1 cellular context compared by ENCODE assay signal in genomic region chr9:130931508-130932150, GRCh38.
TF ChIP-seq lines count a peak whose summit lies in the region.

No MANE protein-coding gene starts in this region.

TF ChIP-seq in GM12878, 131 proteins besides CTCF, POLR2A, EP300 and RAD21 (continued from another document and continues in another):
- no peak for TF ChIP-seq REST (IDR thresholded peaks at IDR 0.05; ENCODE audit: low read depth, low read length)
- TF ChIP-seq ZSCAN29 (IDR thresholded peaks at IDR 0.05), result no peak
- no peak for TF ChIP-seq FOS (IDR thresholded peaks at IDR 0.05; ENCODE audit: borderline replicate concordance, extremely low read depth, insufficient read length)
- no peak for TF ChIP-seq MYB (IDR thresholded peaks at IDR 0.05; ENCODE audit: borderline replicate concordance, low read depth, low read length)
- TF ChIP-seq RBBP5 (conservative IDR thresholded peaks at IDR 0.05), result no peak
- TF ChIP-seq ZNF207 (IDR thresholded peaks at IDR 0.05; ENCODE audit: borderline replicate concordance), result no peak
- no peak for TF ChIP-seq BRCA1 (IDR thresholded peaks at IDR 0.05; ENCODE audit: low read depth, low read length)
- TF ChIP-seq, protein P1, sequence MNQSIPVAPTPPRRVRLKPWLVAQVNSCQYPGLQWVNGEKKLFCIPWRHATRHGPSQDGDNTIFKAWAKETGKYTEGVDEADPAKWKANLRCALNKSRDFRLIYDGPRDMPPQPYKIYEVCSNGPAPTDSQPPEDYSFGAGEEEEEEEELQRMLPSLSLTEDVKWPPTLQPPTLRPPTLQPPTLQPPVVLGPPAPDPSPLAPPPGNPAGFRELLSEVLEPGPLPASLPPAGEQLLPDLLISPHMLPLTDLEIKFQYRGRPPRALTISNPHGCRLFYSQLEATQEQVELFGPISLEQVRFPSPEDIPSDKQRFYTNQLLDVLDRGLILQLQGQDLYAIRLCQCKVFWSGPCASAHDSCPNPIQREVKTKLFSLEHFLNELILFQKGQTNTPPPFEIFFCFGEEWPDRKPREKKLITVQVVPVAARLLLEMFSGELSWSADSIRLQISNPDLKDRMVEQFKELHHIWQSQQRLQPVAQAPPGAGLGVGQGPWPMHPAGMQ (IDR thresholded peaks at IDR 0.05; ENCODE audit: borderline replicate concordance), result no peak
- no peak for TF ChIP-seq SRF (IDR thresholded peaks at IDR 0.05; ENCODE audit: low read depth in 2 of 2, low read length in 2 of 2)
- 0 out of 2 replicates have a peak, but pooled peaks have one; percentile 26 for TF ChIP-seq NFIC (IDR thresholded peaks at IDR 0.05; ENCODE audit: low read depth, low read length)
- TF ChIP-seq, protein P2, sequence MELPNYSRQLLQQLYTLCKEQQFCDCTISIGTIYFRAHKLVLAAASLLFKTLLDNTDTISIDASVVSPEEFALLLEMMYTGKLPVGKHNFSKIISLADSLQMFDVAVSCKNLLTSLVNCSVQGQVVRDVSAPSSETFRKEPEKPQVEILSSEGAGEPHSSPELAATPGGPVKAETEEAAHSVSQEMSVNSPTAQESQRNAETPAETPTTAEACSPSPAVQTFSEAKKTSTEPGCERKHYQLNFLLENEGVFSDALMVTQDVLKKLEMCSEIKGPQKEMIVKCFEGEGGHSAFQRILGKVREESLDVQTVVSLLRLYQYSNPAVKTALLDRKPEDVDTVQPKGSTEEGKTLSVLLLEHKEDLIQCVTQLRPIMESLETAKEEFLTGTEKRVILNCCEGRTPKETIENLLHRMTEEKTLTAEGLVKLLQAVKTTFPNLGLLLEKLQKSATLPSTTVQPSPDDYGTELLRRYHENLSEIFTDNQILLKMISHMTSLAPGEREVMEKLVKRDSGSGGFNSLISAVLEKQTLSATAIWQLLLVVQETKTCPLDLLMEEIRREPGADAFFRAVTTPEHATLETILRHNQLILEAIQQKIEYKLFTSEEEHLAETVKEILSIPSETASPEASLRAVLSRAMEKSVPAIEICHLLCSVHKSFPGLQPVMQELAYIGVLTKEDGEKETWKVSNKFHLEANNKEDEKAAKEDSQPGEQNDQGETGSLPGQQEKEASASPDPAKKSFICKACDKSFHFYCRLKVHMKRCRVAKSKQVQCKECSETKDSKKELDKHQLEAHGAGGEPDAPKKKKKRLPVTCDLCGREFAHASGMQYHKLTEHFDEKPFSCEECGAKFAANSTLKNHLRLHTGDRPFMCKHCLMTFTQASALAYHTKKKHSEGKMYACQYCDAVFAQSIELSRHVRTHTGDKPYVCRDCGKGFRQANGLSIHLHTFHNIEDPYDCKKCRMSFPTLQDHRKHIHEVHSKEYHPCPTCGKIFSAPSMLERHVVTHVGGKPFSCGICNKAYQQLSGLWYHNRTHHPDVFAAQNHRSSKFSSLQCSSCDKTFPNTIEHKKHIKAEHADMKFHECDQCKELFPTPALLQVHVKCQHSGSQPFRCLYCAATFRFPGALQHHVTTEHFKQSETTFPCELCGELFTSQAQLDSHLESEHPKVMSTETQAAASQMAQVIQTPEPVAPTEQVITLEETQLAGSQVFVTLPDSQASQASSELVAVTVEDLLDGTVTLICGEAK (IDR thresholded peaks at IDR 0.05; ENCODE audit: borderline replicate concordance), result no peak
- peak; percentile 77 to 81 for TF ChIP-seq IKZF2 (IDR thresholded peaks at IDR 0.05)
- TF ChIP-seq MEF2B (IDR thresholded peaks at IDR 0.05; ENCODE audit: partially characterized antibody, poor library complexity, severe bottlenecking), result peak; percentile 85
- no peak for TF ChIP-seq FOXM1 (IDR thresholded peaks at IDR 0.05; ENCODE audit: low read depth, low read length)
- TF ChIP-seq BCLAF1 (IDR thresholded peaks at IDR 0.05), result no peak
- TF ChIP-seq FOXK2 (IDR thresholded peaks at IDR 0.05), result no peak
- peak; percentile 26; the same call in 1 of the 2 replicates for TF ChIP-seq BACH1 (IDR thresholded peaks at IDR 0.05; ENCODE audit: borderline replicate concordance)
- TF ChIP-seq ATF3 (IDR thresholded peaks at IDR 0.05; ENCODE audit: borderline replicate concordance, extremely low read depth, low read depth, low read length), result no peak
- no peak for TF ChIP-seq CBX3 (IDR thresholded peaks at IDR 0.05; ENCODE audit: borderline replicate concordance, low read depth)
- TF ChIP-seq MYC (IDR thresholded peaks at IDR 0.05; ENCODE audit: insufficient read depth, insufficient read length, insufficient replicate concordance, low read length, severe bottlenecking), result no peak
- TF ChIP-seq ZNF217 (IDR thresholded peaks at IDR 0.05), result peak; percentile 60; the same call in 1 of the 2 replicates
- TF ChIP-seq RUNX3 (IDR thresholded peaks at IDR 0.05; ENCODE audit: low read length), result peak; percentile 81
- peak; percentile 46; the same call in 1 of the 2 replicates for TF ChIP-seq ATF7 (IDR thresholded peaks at IDR 0.05; ENCODE audit: low read depth)
- peak; percentile 55; the same call in 1 of the 2 replicates for TF ChIP-seq ZNF384 (IDR thresholded peaks at IDR 0.05; ENCODE audit: borderline replicate concordance, low read depth, low read length)
- no peak for TF ChIP-seq RELA (IDR thresholded peaks at IDR 0.05; ENCODE audit: borderline replicate concordance, partially characterized antibody)
- TF ChIP-seq HDAC6 (IDR thresholded peaks at IDR 0.05; ENCODE audit: unreplicated experiment), result no peak
- TF ChIP-seq SMARCA5 (IDR thresholded peaks at IDR 0.05), result peak; percentile 98
- TF ChIP-seq EGR1 (IDR thresholded peaks at IDR 0.05; ENCODE audit: borderline replicate concordance in 1 of 2, low read depth in 2 of 2, low read length in 2 of 2), result no peak
- no peak for TF ChIP-seq HSF1 (IDR thresholded peaks at IDR 0.05; ENCODE audit: low read depth, low read length)
- no peak for TF ChIP-seq KDM1A (IDR thresholded peaks at IDR 0.05; ENCODE audit: borderline replicate concordance)
- TF ChIP-seq WRNIP1 (IDR thresholded peaks at IDR 0.05; ENCODE audit: borderline replicate concordance, low read depth, low read length), result no peak
- no peak for TF ChIP-seq RCOR1 (conservative IDR thresholded peaks at IDR 0.05; ENCODE audit: low read depth, low read length)
- TF ChIP-seq ETV6 (conservative IDR thresholded peaks at IDR 0.05 in 1 of 2, IDR thresholded peaks at IDR 0.05 in 1 of 2; ENCODE audit: borderline replicate concordance in 1 of 2, low read depth in 1 of 2), result no peak
- TF ChIP-seq BCL3 (IDR thresholded peaks at IDR 0.05; ENCODE audit: borderline replicate concordance, insufficient read depth, low read depth, low read length, poor library complexity, severe bottlenecking), result no peak
- TF ChIP-seq CEBPZ (IDR thresholded peaks at IDR 0.05; ENCODE audit: low read depth, low read length), result no peak
